In the genomic region with DNA sequence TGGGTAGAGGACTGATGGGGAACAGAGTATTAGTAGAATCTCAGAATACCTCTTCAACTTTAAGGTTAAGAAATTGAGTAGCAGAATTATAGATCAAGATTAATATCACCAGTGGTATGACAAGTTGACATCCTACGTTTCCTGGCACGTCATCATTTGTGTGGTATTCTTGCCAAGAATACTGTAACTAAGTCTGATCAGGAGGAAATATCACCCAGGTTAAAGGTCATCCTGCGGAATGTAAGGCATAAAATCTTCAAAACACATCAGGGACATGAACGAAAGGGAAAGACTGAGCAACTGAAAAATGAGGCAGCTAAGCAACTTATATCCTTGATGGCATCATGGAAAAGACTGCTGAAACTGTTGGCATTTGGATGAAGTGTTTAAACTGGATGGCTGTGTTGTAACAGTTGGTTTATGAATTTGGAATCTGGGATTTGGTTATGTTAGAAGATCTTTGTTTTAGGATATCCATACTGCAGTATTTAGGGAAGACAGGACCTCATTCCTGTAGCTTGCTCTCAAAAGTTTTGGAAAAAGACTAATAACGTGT, we compare ENCODE assay signal across 2 cellular contexts.
TF ChIP-seq lines count a peak whose summit lies in the region.

No MANE protein-coding gene starts in this region.

TF ChIP-seq in HepG2, 621 proteins besides CTCF, POLR2A, EP300 and RAD21:
- TF ChIP-seq, protein P1, sequence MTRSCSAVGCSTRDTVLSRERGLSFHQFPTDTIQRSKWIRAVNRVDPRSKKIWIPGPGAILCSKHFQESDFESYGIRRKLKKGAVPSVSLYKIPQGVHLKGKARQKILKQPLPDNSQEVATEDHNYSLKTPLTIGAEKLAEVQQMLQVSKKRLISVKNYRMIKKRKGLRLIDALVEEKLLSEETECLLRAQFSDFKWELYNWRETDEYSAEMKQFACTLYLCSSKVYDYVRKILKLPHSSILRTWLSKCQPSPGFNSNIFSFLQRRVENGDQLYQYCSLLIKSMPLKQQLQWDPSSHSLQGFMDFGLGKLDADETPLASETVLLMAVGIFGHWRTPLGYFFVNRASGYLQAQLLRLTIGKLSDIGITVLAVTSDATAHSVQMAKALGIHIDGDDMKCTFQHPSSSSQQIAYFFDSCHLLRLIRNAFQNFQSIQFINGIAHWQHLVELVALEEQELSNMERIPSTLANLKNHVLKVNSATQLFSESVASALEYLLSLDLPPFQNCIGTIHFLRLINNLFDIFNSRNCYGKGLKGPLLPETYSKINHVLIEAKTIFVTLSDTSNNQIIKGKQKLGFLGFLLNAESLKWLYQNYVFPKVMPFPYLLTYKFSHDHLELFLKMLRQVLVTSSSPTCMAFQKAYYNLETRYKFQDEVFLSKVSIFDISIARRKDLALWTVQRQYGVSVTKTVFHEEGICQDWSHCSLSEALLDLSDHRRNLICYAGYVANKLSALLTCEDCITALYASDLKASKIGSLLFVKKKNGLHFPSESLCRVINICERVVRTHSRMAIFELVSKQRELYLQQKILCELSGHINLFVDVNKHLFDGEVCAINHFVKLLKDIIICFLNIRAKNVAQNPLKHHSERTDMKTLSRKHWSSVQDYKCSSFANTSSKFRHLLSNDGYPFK (CRISPR knock-in tag; IDR thresholded peaks at IDR 0.05; ENCODE audit: borderline replicate concordance): no peak
- no peak for TF ChIP-seq ZNF367 (CRISPR knock-in tag; IDR thresholded peaks at IDR 0.05; ENCODE audit: borderline replicate concordance)
- no peak for TF ChIP-seq HOXA3 (CRISPR knock-in tag; IDR thresholded peaks at IDR 0.05)
- no peak for TF ChIP-seq MTF1 (CRISPR knock-in tag; IDR thresholded peaks at IDR 0.05)
- peak; percentile 95 for TF ChIP-seq RBM22 (optimal IDR thresholded peaks at IDR 0.05; ENCODE audit: low read length)

TF ChIP-seq in endothelial cell of umbilical vein, 7 proteins besides CTCF, POLR2A, EP300 and RAD21 (continued from another document):
- no peak for TF ChIP-seq MAX (IDR thresholded peaks at IDR 0.05; ENCODE audit: insufficient read depth, insufficient read length)
